In the genomic region with DNA sequence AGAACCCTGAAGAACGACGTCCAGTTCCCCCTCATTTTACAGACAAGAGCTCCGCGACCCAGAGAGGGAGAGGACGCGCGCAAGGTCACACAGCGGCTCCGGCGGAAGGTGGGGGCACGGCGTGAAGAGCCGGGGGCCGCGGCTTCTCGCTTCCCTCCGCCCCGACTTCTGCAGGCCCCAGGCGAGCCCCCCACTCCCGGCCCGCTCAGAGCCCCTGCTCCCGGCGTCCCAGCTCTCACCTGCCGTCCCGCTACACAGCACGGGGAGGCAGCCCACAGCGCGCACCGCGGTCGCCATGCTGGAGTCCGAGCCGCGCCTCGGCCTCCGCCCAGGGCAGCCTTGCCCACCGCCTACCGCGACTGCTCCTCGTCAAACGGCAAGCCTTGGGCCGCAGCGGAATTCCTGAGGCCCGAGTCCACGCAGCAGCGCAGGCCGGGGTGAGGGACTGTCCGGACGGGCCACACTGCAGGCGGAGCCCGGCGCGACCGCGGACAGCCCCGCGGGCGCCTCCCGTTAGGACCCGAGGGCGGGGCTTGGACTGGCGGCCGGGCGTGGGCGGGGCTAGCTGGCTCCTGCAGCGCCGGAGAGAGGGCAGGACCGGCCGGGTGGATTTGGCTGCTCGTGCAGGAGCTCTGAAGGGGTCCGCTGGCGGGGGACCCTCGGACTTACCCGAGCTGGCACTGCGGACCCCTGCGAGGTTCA, we compare ENCODE assay signal across 8 cellular contexts. TPM values are rescaled to one million over a fixed set of nuclear protein-coding genes. Genes with fewer than 3 reads are reported as not detected.
DNase-seq lines count a peak whose midpoint lies in the region; ATAC-seq and TF ChIP-seq lines count a peak whose summit lies in the region.

MRPS5 (minus strand) TSS at position 314 of the 702 bp plus-strand sequence; CDS start at position 297, 17 bp downstream.

- peak; percentile 88 for ATAC-seq in activated naive CD8-positive, alpha-beta T cell treated with anti-CD3 and anti-CD28 coated beads, Interleukin-2, amount 50 U/mL, for 24 hours
- peak; percentile 94 to 99 for ATAC-seq in upper lobe of left lung (ENCODE audit: low FRiP score in 2 of 2)

- H3K4me1 Mint-ChIP-seq in HFFc6 (ENCODE audit: low read depth): peaks cover 36% of the 10 kb centered on the region
- peaks cover 34% of the 10 kb centered on the region for H3K4me1 Mint-ChIP-seq in activated naive CD8-positive, alpha-beta T cell treated with anti-CD3 and anti-CD28 coated beads, Interleukin-2, amount 50 U/mL, for 24 hours

- peaks cover 19% of the 10 kb centered on the region; the same call in 1 of the 2 replicates for H3K36me3 Mint-ChIP-seq in HFFc6 (ENCODE audit: low read depth)
- H3K36me3 Mint-ChIP-seq in activated naive CD8-positive, alpha-beta T cell treated with anti-CD3 and anti-CD28 coated beads, Interleukin-2, amount 50 U/mL, for 24 hours (ENCODE audit: low read depth): peaks cover 25% of the 10 kb centered on the region

- peaks cover 19 to 37% (median 22%) of the 10 kb centered on the region in 4 donors for H3K4me1 ChIP-seq in upper lobe of left lung

- no peak for TF ChIP-seq EP300 in upper lobe of left lung (IDR thresholded peaks at IDR 0.05)

- H3K9me3 Mint-ChIP-seq in HFFc6: no peaks in the 10 kb centered on the region
- H3K9me3 Mint-ChIP-seq in activated naive CD8-positive, alpha-beta T cell treated with anti-CD3 and anti-CD28 coated beads, Interleukin-2, amount 50 U/mL, for 24 hours: no peaks in the 10 kb centered on the region

- 0% methylated on average over 18 to 25 of the region's 76 CpGs for WGBS in upper lobe of left lung, 2 donors

- intact Hi-C loops in cardiac septum (cut with DNase I) (loop anchor here (2.0 to 5.0 kb wide), 3 partner anchors 37 to 86 kb away; partner anchors contain the start of genes ZNF2, ZNF514 and ZNF892), posterior vena cava (cut with DNase I) (loop anchor here in 1 of 2 donors (2.0 kb wide), 1 partner anchor 65 kb away; no protein-coding TSS in a partner anchor)

- H3K27ac ChIP-seq in upper lobe of left lung: peak within 1 kb of the TSS; percentile 95 to 98 (median 96)

- peak within 1 kb of the TSS; percentile 99 for H3K4me3 ChIP-seq in GM12864 (ENCODE audit: low read depth, low read length)
- H3K4me3 ChIP-seq in NB4 (ENCODE audit: low read depth, low read length): peak within 1 kb of the TSS; percentile 86
- H3K4me3 ChIP-seq in upper lobe of left lung: peak within 1 kb of the TSS; percentile 67 to 98 (median 90)

- peak; percentile 21 for DNase-seq in GM12864 (ENCODE audit: low read depth)
- DNase-seq in HFFc6: peak; percentile 40
- DNase-seq in NB4 (ENCODE audit: low read depth): peak; percentile 85
- DNase-seq in SW480 (ENCODE audit: low spot score): peak; percentile 78
- DNase-seq in activated naive CD8-positive, alpha-beta T cell treated with anti-CD3 and anti-CD28 coated beads, Interleukin-2, amount 50 U/mL, for 24 hours: peak; percentile 94
- peak; percentile 95 for DNase-seq in cardiac septum (ENCODE audit: low spot score)
- DNase-seq in posterior vena cava (ENCODE audit: low spot score): peak; percentile 95
- DNase-seq in upper lobe of left lung: peak; percentile 86 to 98

- H3K27me3 ChIP-seq in upper lobe of left lung: no peaks in the 10 kb centered on the region

- peaks cover 0 to 10% (median 0%) of the 10 kb centered on the region in 4 donors for H3K36me3 ChIP-seq in upper lobe of left lung

- TF ChIP-seq POLR2A in NB4 (IDR thresholded peaks at IDR 0.05; ENCODE audit: extremely low read depth, insufficient read length): peak; percentile 80
- TF ChIP-seq POLR2A in upper lobe of left lung (IDR thresholded peaks at IDR 0.05): peak in 3 of 4 donors; percentile 21 to 78 (median 43)

- TF ChIP-seq CTCF in GM12864 (IDR thresholded peaks at IDR 0.05; ENCODE audit: low read depth, low read length, missing control alignments) (no peak), HFFc6 (IDR thresholded peaks at IDR 0.05) (peak; percentile 14; the same call in 1 of the 2 replicates), NB4 (IDR thresholded peaks at IDR 0.05; ENCODE audit: low read depth, low read length) (no peak), upper lobe of left lung (IDR thresholded peaks at IDR 0.05) (peak in 3 of 6 experiments; percentile 20 to 61 (median 21))

- H3K9me3 ChIP-seq in upper lobe of left lung: no peaks in the 10 kb centered on the region

- peak within 1 kb of the TSS; percentile 92 for H3K27ac Mint-ChIP-seq in HFFc6
- H3K27ac Mint-ChIP-seq in activated naive CD8-positive, alpha-beta T cell treated with anti-CD3 and anti-CD28 coated beads, Interleukin-2, amount 50 U/mL, for 24 hours: peak within 1 kb of the TSS; percentile 94

- no peaks in the 10 kb centered on the region; the same call in none of the 2 replicates for H3K27me3 Mint-ChIP-seq in HFFc6 (ENCODE audit: insufficient read depth)
- H3K27me3 Mint-ChIP-seq in activated naive CD8-positive, alpha-beta T cell treated with anti-CD3 and anti-CD28 coated beads, Interleukin-2, amount 50 U/mL, for 24 hours: no peaks in the 10 kb centered on the region

- peak within 1 kb of the TSS; percentile 96 for H3K4me3 Mint-ChIP-seq in HFFc6
- peak within 1 kb of the TSS; percentile 95 for H3K4me3 Mint-ChIP-seq in activated naive CD8-positive, alpha-beta T cell treated with anti-CD3 and anti-CD28 coated beads, Interleukin-2, amount 50 U/mL, for 24 hours

RNA-seq across cellular contexts. Expression of gene MRPS5, which starts in this region (rescaled TPM):
- 10 to 100 TPM; 39.8 to 46.0 (median 41.3) TPM for total RNA-seq in HFFc6 (2021; fragmentation: NEBNext Ultra II Directional; extraction: Animal tissue kit (Norgen Biotek cat#: 25700))
- 69.4 TPM for total RNA-seq in cardiac septum
- total RNA-seq in posterior vena cava: 10 to 100 TPM; 32.2 to 33.7 TPM
- total RNA-seq in upper lobe of left lung: 10 to 100 TPM; 37.5 to 77.5 (median 47.9) TPM

Comparison
In these comparisons a context has a peak if more than half of its experiments do, and no peak if none do; other contexts are left out.
1. Peak in every context shown above with its lines: DNase-seq, ATAC-seq, H3K4me3 ChIP-seq and H3K27ac ChIP-seq.
2. DNase-seq: peak in every context shown above with its lines; median percentile 95 in cardiac septum; 95 in posterior vena cava; 94 in activated naive CD8-positive, alpha-beta T cell treated with anti-CD3 and anti-CD28 coated beads, Interleukin-2, amount 50 U/mL, for 24 hours; 92 in upper lobe of left lung; 85 in NB4; 78 in SW480; 40 in HFFc6; 21 in GM12864.